In the genomic region with DNA sequence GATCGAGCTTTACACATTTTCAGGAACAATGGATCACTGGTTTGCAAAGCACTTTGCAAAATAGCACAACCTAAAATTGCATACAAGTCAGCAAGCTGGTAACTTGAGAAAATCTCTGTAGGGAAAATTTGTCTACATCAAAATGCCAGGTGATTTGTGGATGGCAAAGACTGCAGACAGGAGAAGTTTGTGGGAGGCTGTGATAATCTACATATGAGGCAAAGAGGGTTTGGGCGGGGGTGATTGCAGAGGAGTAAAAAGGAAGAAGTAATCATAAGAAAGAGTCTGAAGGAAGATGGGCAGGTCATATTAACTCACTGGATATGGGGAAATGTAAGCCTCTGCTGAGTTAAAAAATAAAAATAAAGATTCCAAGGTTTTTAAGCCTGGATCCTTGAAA, we compare ENCODE assay signal across 26 cellular contexts.
"Had no signal": no experiment of that assay in that cellular context is flagged by ENCODE, and none has a peak within 500 bp of the region (broad histone marks: within the 10 kb centered on the region; RNA-seq: fewer than 3 reads in every experiment).

No MANE protein-coding gene starts in this region.

- H3K27me3 Mint-ChIP-seq: naive thymus-derived CD4-positive, alpha-beta T cell had no signal

- DNase-seq: heart right ventricle; islet precursor cell; left ventricle myocardium inferior; mesendoderm; mucosa of descending colon; naive thymus-derived CD4-positive, alpha-beta T cell; psoas muscle; right lobe of liver; stimulated activated CD4-positive, alpha-beta T cell treated with anti-CD3 and anti-CD28 coated beads, Interleukin-2, amount 100 ng/mL, for 24 hours; stimulated activated CD4-positive, alpha-beta T cell treated with anti-CD3 and anti-CD28 coated beads, Interleukin-4, amount 100 ng/mL, for 1 hour; stimulated activated naive B cell treated with anti-CD40 and anti-IgM and Interleukin-4, amounts not matched to agents 10 μg/mL and 1 μg/mL and 100 μg/mL, for 72 hours; stimulated activated naive CD8-positive, alpha-beta T cell treated with anti-CD3 and anti-CD28 coated beads, Interleukin-15, Interleukin-2, amounts not matched to agents 100 U/mL and 50 U/mL, for 24 hours; stomach; tibial artery; trophoblast cell; upper lobe of right lung had no signal

- H3K9me3 ChIP-seq: left ventricle myocardium inferior, mucosa of descending colon, psoas muscle, right atrium auricular region, right lobe of liver, suprapubic skin, thoracic aorta, tibial artery, upper lobe of right lung had no signal

- H3K9me3 Mint-ChIP-seq: nephron; neural crest cell; stimulated activated naive B cell treated with anti-CD40 and anti-IgM and Interleukin-4, amounts not matched to agents 10 μg/mL and 1 μg/mL and 100 μg/mL, for 72 hours had no signal

- H3K4me1 ChIP-seq: heart right ventricle, left ventricle myocardium inferior, parathyroid adenoma, psoas muscle, right atrium auricular region, right lobe of liver, stomach, suprapubic skin, tibial artery, upper lobe of right lung had no signal

- H3K27ac Mint-ChIP-seq: mesothelial cell of epicardium; naive thymus-derived CD4-positive, alpha-beta T cell; nephron; stimulated activated naive B cell treated with anti-CD40 and anti-IgM and Interleukin-4, amounts not matched to agents 10 μg/mL and 1 μg/mL and 100 μg/mL, for 72 hours had no signal

- H3K27me3 ChIP-seq: heart right ventricle, hepatocyte, right atrium auricular region, right lobe of liver, stomach, suprapubic skin, tibial artery, upper lobe of right lung had no signal

- H3K4me1 Mint-ChIP-seq: stimulated activated naive B cell treated with anti-CD40 and anti-IgM and Interleukin-4, amounts not matched to agents 10 μg/mL and 1 μg/mL and 100 μg/mL, for 72 hours had no signal

- H3K36me3 ChIP-seq: heart right ventricle, left ventricle myocardium inferior, right atrium auricular region, right lobe of liver, stomach, suprapubic skin, thoracic aorta, tibial artery, upper lobe of right lung had no signal

- H3K27ac ChIP-seq: heart right ventricle, hepatocyte, left ventricle myocardium inferior, parathyroid adenoma, psoas muscle, right atrium auricular region, right lobe of liver, stomach, suprapubic skin, thoracic aorta, tibial artery, upper lobe of right lung had no signal

- H3K4me3 ChIP-seq: heart right ventricle, hepatocyte, left ventricle myocardium inferior, lung, mucosa of descending colon, psoas muscle, right atrium auricular region, right lobe of liver, smooth muscle cell, stomach, suprapubic skin, thoracic aorta, tibial artery, upper lobe of right lung had no signal

- H3K36me3 Mint-ChIP-seq: stimulated activated naive B cell treated with anti-CD40 and anti-IgM and Interleukin-4, amounts not matched to agents 10 μg/mL and 1 μg/mL and 100 μg/mL, for 72 hours had no signal

- H3K4me3 Mint-ChIP-seq: mesothelial cell of epicardium; naive thymus-derived CD4-positive, alpha-beta T cell; nephron; neural crest cell; stimulated activated naive B cell treated with anti-CD40 and anti-IgM and Interleukin-4, amounts not matched to agents 10 μg/mL and 1 μg/mL and 100 μg/mL, for 72 hours had no signal
